ENCODE assay signal across 25 cellular contexts in genomic region chr7:30936650-30937245, GRCh38. TPM values are rescaled to one million over a fixed set of nuclear protein-coding genes. Genes with fewer than 3 reads are reported as not detected.
DNase-seq lines count a peak whose midpoint lies in the region; ATAC-seq, FAIRE-seq and TF ChIP-seq lines count a peak whose summit lies in the region.
"Had no signal": no experiment of that assay in that cellular context is flagged by ENCODE, and none has a peak within 500 bp of the region (broad histone marks: within the 10 kb centered on the region; RNA-seq: fewer than 3 reads in every experiment).

No MANE protein-coding gene starts in this region.

- H3K9me3 Mint-ChIP-seq in Calu3 (ENCODE audit: low read depth, unreplicated experiment): no peaks in the 10 kb centered on the region
- H3K9me3 Mint-ChIP-seq: activated T-helper 1 cell treated with anti-CD3 and anti-CD28 coated beads, Interleukin-12 subunit alpha, Interleukin-12 subunit beta, Interleukin-2, Interleukin-4 antibody, amounts not matched to agents 30 ng/mL and 10 ng/mL and 1 ng/mL, durations not matched to agents 14 hours and 24 hours and 36 hours; HFFc6; stimulated activated memory B cell treated with anti-CD40 and anti-IgM and Interleukin-4, amounts not matched to agents 10 μg/mL and 1 μg/mL and 100 μg/mL, for 72 hours had no signal

- H3K4me1 Mint-ChIP-seq in Calu3 (ENCODE audit: low read depth, unreplicated experiment): peaks cover 73% of the 10 kb centered on the region
- H3K4me1 Mint-ChIP-seq: stimulated activated memory B cell treated with anti-CD40 and anti-IgM and Interleukin-4, amounts not matched to agents 10 μg/mL and 1 μg/mL and 100 μg/mL, for 72 hours had no signal

- H3K27me3 Mint-ChIP-seq in Calu3 (ENCODE audit: unreplicated experiment): no peaks in the 10 kb centered on the region

- TF ChIP-seq CTCF in Calu3 (IDR thresholded peaks at IDR 0.05; ENCODE audit: unreplicated experiment) (no peak), pancreas (IDR thresholded peaks at IDR 0.05) (no peak)

- H3K27ac ChIP-seq in pancreas: peak overlapping the region; percentile 31 to 69 (median 56)
- H3K27ac ChIP-seq: vagina had no signal

- H3K4me3 ChIP-seq in pancreas: no peak overlapping the region
- H3K4me3 ChIP-seq: lung, vagina had no signal

- H3K27me3 ChIP-seq in pancreas: no peaks in the 10 kb centered on the region
- H3K27me3 ChIP-seq: vagina had no signal

- H3K36me3 ChIP-seq in pancreas: no peaks in the 10 kb centered on the region
- H3K36me3 ChIP-seq: vagina had no signal

- H3K36me3 Mint-ChIP-seq in Calu3 (ENCODE audit: insufficient read depth, unreplicated experiment): peaks cover 13% of the 10 kb centered on the region
- H3K36me3 Mint-ChIP-seq: CD4-positive, CD25-positive, alpha-beta regulatory T cell; stimulated activated memory B cell treated with anti-CD40 and anti-IgM and Interleukin-4, amounts not matched to agents 10 μg/mL and 1 μg/mL and 100 μg/mL, for 72 hours had no signal

- intact Hi-C loops in Calu3 (cut with micrococcal nuclease; ENCODE audit: unreplicated experiment): loop anchor here (2.0 kb wide), 1 partner anchor 136 kb away; no protein-coding TSS in a partner anchor
- intact Hi-C loops in pancreas (cut with DNase I): no loop called here

- no peaks in the 10 kb centered on the region for H3K4me1 ChIP-seq in pancreas
- H3K4me1 ChIP-seq: vagina had no signal

- BruUV-seq in Calu3 (replicated peaks; lab: Mats Ljungman, UMichigan): no TSS peak

- no peak for FAIRE-seq in pancreas (lab: Jason Lieb, UNC)
- FAIRE-seq: islet of Langerhans had no signal

- no peaks in the 10 kb centered on the region for H3K9me3 ChIP-seq in pancreas
- H3K9me3 ChIP-seq: vagina had no signal

- H3K27ac Mint-ChIP-seq in Calu3 (ENCODE audit: unreplicated experiment): peak overlapping the region; percentile 68
- H3K27ac Mint-ChIP-seq: activated T-helper 1 cell treated with anti-CD3 and anti-CD28 coated beads, Interleukin-12 subunit alpha, Interleukin-12 subunit beta, Interleukin-2, Interleukin-4 antibody, amounts not matched to agents 30 ng/mL and 10 ng/mL and 1 ng/mL, durations not matched to agents 14 hours and 24 hours and 36 hours; CD4-positive, CD25-positive, alpha-beta regulatory T cell; HFFc6; stimulated activated memory B cell treated with anti-CD40 and anti-IgM and Interleukin-4, amounts not matched to agents 10 μg/mL and 1 μg/mL and 100 μg/mL, for 72 hours had no signal

- no peak for DNase-seq in Calu3
- DNase-seq in HT-29 (ENCODE audit: low spot score): peak; percentile 29
- DNase-seq in iPS-NIHi7 (ENCODE audit: extremely low spot score): peak; percentile 6
- DNase-seq in pancreas: no peak
- DNase-seq in NCI-H146 treated with DMSO at 0.1 percent for 48 hours (lab: John Stamatoyannopoulos, UW; ENCODE audit: unreplicated experiment): no peak
- no peak for DNase-seq in NCI-H345 (lab: John Stamatoyannopoulos, UW)
- DNase-seq in NK-92 treated with Interleukin-12 subunit alpha and Interleukin-12 subunit beta, amount 100 ng/mL, for 24 hours (lab: John Stamatoyannopoulos, UW): no peak
- DNase-seq: activated CD4-positive, alpha-beta T cell treated with anti-CD3 and anti-CD28 coated beads for 1 hour; activated naive CD4-positive, alpha-beta T cell treated with anti-CD3 and anti-CD28 coated beads, Interleukin-2, amount 50 U/mL, for 16 hours; CD4-positive, CD25-positive, alpha-beta regulatory T cell; cortex of kidney; HFFc6; IMR-90; NCI-H1092 treated with DMSO at 0.1 percent for 48 hours; NCI-H2081 treated with DMSO at 0.1 percent for 48 hours; NCI-H446 treated with DMSO at 0.1 percent for 48 hours; SIG-M5; stimulated activated CD4-positive, alpha-beta T cell treated with anti-CD3 and anti-CD28 coated beads, Interleukin-2, amount 100 ng/mL, for 48 hours had no signal

- no peak for ATAC-seq in pancreas
- ATAC-seq: stimulated activated memory B cell treated with anti-CD40 and anti-IgM and Interleukin-4, amounts not matched to agents 10 μg/mL and 1 μg/mL and 100 μg/mL, for 72 hours had no signal

- CTCF ChIA-PET in Calu3 (lab: Charles Lee): interaction anchor here (1.5 kb wide), 1 partner anchor 137 kb away, joined by 4 read pairs; no protein-coding TSS in a partner anchor

- no peak overlapping the region for H3K4me3 Mint-ChIP-seq in Calu3 (ENCODE audit: low read depth, unreplicated experiment)
- H3K4me3 Mint-ChIP-seq: activated T-helper 1 cell treated with anti-CD3 and anti-CD28 coated beads, Interleukin-12 subunit alpha, Interleukin-12 subunit beta, Interleukin-2, Interleukin-4 antibody, amounts not matched to agents 30 ng/mL and 10 ng/mL and 1 ng/mL, durations not matched to agents 14 hours and 24 hours and 36 hours; CD4-positive, CD25-positive, alpha-beta regulatory T cell; HFFc6; stimulated activated memory B cell treated with anti-CD40 and anti-IgM and Interleukin-4, amounts not matched to agents 10 μg/mL and 1 μg/mL and 100 μg/mL, for 72 hours had no signal

RNA-seq across cellular contexts. Expression of gene AQP1, which starts 25.1 kb away (rescaled TPM):
- total RNA-seq in Calu3 (2022) (1.7 and 2.6 TPM in 2 replicates), pancreas (100 to 1,000 TPM; 146 to 273 (median 196) TPM)
- 8.2 and 9.8 TPM in 2 replicates for total RNA-seq in HT-29 (2014; rRNA removed; shearing (Covaris generic))
- 100 to 1,000 TPM; 301 to 450 TPM for polyA plus RNA-seq in pancreas
- polyA plus RNA-seq: CD4-positive, CD25-positive, alpha-beta regulatory T cell had no signal

RNA-seq across cellular contexts. Expression of gene GHRHR, which starts 27.0 kb away (rescaled TPM):
- not detected in 2 replicates for total RNA-seq in Calu3 (2022)
- total RNA-seq in HT-29 (2014; rRNA removed; shearing (Covaris generic)): not detected in 2 replicates
- under 1 TPM in 1 of 6 donors, not detected in 5; 0.55 TPM for total RNA-seq in pancreas
- polyA plus RNA-seq in pancreas: under 1 TPM; 0.34 to 0.47 TPM
- total RNA-seq: activated CD8-positive, alpha-beta memory T cell treated with anti-CD3 and anti-CD28 coated beads for 36 hours; activated T-helper 1 cell treated with anti-CD3 and anti-CD28 coated beads, Interleukin-12 subunit alpha, Interleukin-12 subunit beta, Interleukin-2, Interleukin-4 antibody, amounts not matched to agents 30 ng/mL and 10 ng/mL and 1 ng/mL, durations not matched to agents 14 hours and 24 hours and 36 hours; CD4-positive, CD25-positive, alpha-beta regulatory T cell; HFFc6; IMR-90; T-helper 1 cell treated with Interleukin-12 subunit alpha and Interleukin-12 subunit beta and Interleukin-4 antibody, amounts not matched to agents 30 ng/mL and 1 ng/mL, for 36 hours; vagina had no signal
- polyA plus RNA-seq: CD4-positive, CD25-positive, alpha-beta regulatory T cell; IMR-90 had no signal

Comparison
In these comparisons a context has a peak if more than half of its experiments do, and no peak if none do; other contexts are left out.
1. DNase-seq: peak in HT-29 (single experiment) and iPS-NIHi7 (single experiment); none in Calu3 (single experiment), pancreas (0 of 6), NCI-H146 treated with DMSO at 0.1 percent for 48 hours (single experiment), NCI-H345 (single experiment) and NK-92 treated with Interleukin-12 subunit alpha and Interleukin-12 subunit beta, amount 100 ng/mL, for 24 hours (single experiment).
2. RNA of gene AQP1, which starts 25.1 kb away (total RNA-seq): 146 to 273 TPM in pancreas; 8.2 to 9.8 TPM in HT-29 and 1.7 to 2.6 TPM in Calu3; every median in the first group is over 10 times any median in the second.